24 cellular contexts compared by ENCODE assay signal in the genomic region with DNA sequence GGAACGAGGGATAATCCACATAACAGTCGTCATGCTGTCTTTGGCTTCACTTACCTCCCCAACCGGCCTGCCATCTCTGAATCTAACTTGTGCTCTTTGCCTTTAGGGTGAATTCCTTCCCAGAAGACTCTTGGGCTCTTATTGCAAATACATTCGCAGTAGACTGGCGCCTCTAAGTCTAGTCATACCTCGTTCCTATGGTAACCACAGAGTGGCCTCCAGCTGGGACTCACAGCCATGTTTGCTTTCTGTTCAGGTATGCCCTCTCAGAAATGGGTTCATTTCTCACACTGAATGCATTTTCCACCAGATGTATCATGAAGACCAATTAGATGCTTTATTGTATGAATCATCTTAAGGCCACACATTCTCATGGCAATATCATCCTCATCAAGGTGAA.
DNase-seq lines count a peak whose midpoint lies in the region; ATAC-seq and TF ChIP-seq lines count a peak whose summit lies in the region.
"Had no signal": no experiment of that assay in that cellular context is flagged by ENCODE, and none has a peak within 500 bp of the region (broad histone marks: within the 10 kb centered on the region; RNA-seq: fewer than 3 reads in every experiment).

No MANE protein-coding gene starts in this region.

- no peak overlapping the region for H3K27ac Mint-ChIP-seq in GM23338
- no peak overlapping the region for H3K27ac Mint-ChIP-seq in activated CD8-positive, alpha-beta T cell treated with anti-CD3 and anti-CD28 coated beads for 36 hours
- H3K27ac Mint-ChIP-seq: activated B cell treated with CpG ODN at 0.5 μM for 24 hours; activated CD4-positive, alpha-beta memory T cell treated with anti-CD3 and anti-CD28 coated beads, Interleukin-2, amount 10 ng/mL, durations not matched to agents 7 days and 5 days; memory B cell; type B pancreatic cell had no signal

- in situ Hi-C loops in GM13976 (cut with MboI; ENCODE audit: low sequenced_read_pairs, unreplicated experiment) = no loop called here

- peaks cover 28% of the 10 kb centered on the region for H3K4me1 Mint-ChIP-seq in GM23338
- no peaks in the 10 kb centered on the region for H3K4me1 Mint-ChIP-seq in activated CD8-positive, alpha-beta T cell treated with anti-CD3 and anti-CD28 coated beads for 36 hours (ENCODE audit: low read depth)
- H3K4me1 Mint-ChIP-seq: activated B cell treated with CpG ODN at 0.5 μM for 24 hours; activated CD4-positive, alpha-beta memory T cell treated with anti-CD3 and anti-CD28 coated beads, Interleukin-2, amount 10 ng/mL, durations not matched to agents 7 days and 5 days; memory B cell had no signal

- H3K4me1 ChIP-seq in GM23338 (ENCODE audit: insufficient read depth) (peaks cover 22% of the 10 kb centered on the region), MM.1S (ENCODE audit: low read length) (no peaks in the 10 kb centered on the region)
- H3K4me1 ChIP-seq: Caco-2 had no signal

- CTCF ChIA-PET in activated CD8-positive, alpha-beta T cell treated with anti-CD3 and anti-CD28 coated beads for 36 hours (lab: Charles Lee) = interaction anchor here (1.9 kb wide), 1 partner anchor 8 kb away, joined by 7 read pairs; no protein-coding TSS in a partner anchor

- H3K9me2 ChIP-seq in GM23338 (ENCODE audit: insufficient read depth) (no peaks in the 10 kb centered on the region), MM.1S (replicated peaks; ENCODE audit: insufficient read depth, low read length) (no peaks in the 10 kb centered on the region)
- H3K9me2 ChIP-seq: SK-N-SH had no signal

- no peaks in the 10 kb centered on the region for H3K36me3 Mint-ChIP-seq in GM23338 (ENCODE audit: low read depth)
- H3K36me3 Mint-ChIP-seq in activated CD8-positive, alpha-beta T cell treated with anti-CD3 and anti-CD28 coated beads for 36 hours (ENCODE audit: low read depth) = no peaks in the 10 kb centered on the region
- H3K36me3 Mint-ChIP-seq: memory B cell, type B pancreatic cell had no signal

- no peak overlapping the region for H3K9ac ChIP-seq in MM.1S (ENCODE audit: low read length)
- H3K9ac ChIP-seq: SK-N-SH had no signal

- no peak for TF ChIP-seq CTCF in GM23338 (conservative IDR thresholded peaks at IDR 0.05; ENCODE audit: low read depth in 2 of 2)
- no peak for TF ChIP-seq CTCF in MM.1S (IDR thresholded peaks at IDR 0.05; ENCODE audit: low read length)
- no peak for TF ChIP-seq CTCF in activated CD8-positive, alpha-beta T cell treated with anti-CD3 and anti-CD28 coated beads for 36 hours (IDR thresholded peaks at IDR 0.05)
- TF ChIP-seq CTCF in GM13976 (IDR thresholded peaks at IDR 0.05; ENCODE audit: borderline replicate concordance, control extremely low read depth, extremely low read depth, insufficient read depth, missing control alignments) = no peak

- H3K4me2 ChIP-seq in GM23338 (no peak overlapping the region), MM.1S (ENCODE audit: low read depth, low read length) (no peak overlapping the region)
- H3K4me2 ChIP-seq: SK-N-SH had no signal

- POLR2A ChIA-PET in activated CD8-positive, alpha-beta T cell treated with anti-CD3 and anti-CD28 coated beads for 36 hours (lab: Charles Lee) = no interaction called here

- H3F3A ChIP-seq in GM23338 (replicated peaks; ENCODE audit: low read depth) = no peaks in the 10 kb centered on the region
- H3F3A ChIP-seq in MM.1S (ENCODE audit: insufficient read depth, low read length) = no peaks in the 10 kb centered on the region

- H3K4me3 Mint-ChIP-seq in GM23338 = no peak overlapping the region
- H3K4me3 Mint-ChIP-seq in activated CD8-positive, alpha-beta T cell treated with anti-CD3 and anti-CD28 coated beads for 36 hours = no peak overlapping the region
- H3K4me3 Mint-ChIP-seq: activated B cell treated with CpG ODN at 0.5 μM for 24 hours; activated CD4-positive, alpha-beta memory T cell treated with anti-CD3 and anti-CD28 coated beads, Interleukin-2, amount 10 ng/mL, durations not matched to agents 7 days and 5 days; memory B cell; type B pancreatic cell had no signal

- H3K27me3 ChIP-seq in GM23338 (ENCODE audit: insufficient read depth) (no peaks in the 10 kb centered on the region), MM.1S (replicated peaks; ENCODE audit: insufficient read depth, low read length) (no peaks in the 10 kb centered on the region)

- no peaks in the 10 kb centered on the region for H3K9me3 ChIP-seq in MM.1S (replicated peaks; ENCODE audit: insufficient read depth, low read length)
- H3K9me3 ChIP-seq: Caco-2, SK-N-SH had no signal

- H3K27ac ChIP-seq in GM23338 (ENCODE audit: low read depth) (no peak overlapping the region), MM.1S (ENCODE audit: low read length) (no peak overlapping the region)

- H3K36me3 ChIP-seq in GM23338 (ENCODE audit: insufficient read depth) (no peaks in the 10 kb centered on the region), MM.1S (replicated peaks; ENCODE audit: insufficient read depth, low read length) (no peaks in the 10 kb centered on the region)

- H2AFZ ChIP-seq in GM23338 = no peak overlapping the region
- H2AFZ ChIP-seq in MM.1S (ENCODE audit: low read length) = no peak overlapping the region

- H4K20me1 ChIP-seq in GM23338 (replicated peaks; ENCODE audit: insufficient read depth) (no peaks in the 10 kb centered on the region), MM.1S (ENCODE audit: insufficient read depth, low read length) (no peaks in the 10 kb centered on the region)

- ATAC-seq in GM23338 = no peak
- no peak for ATAC-seq in activated CD8-positive, alpha-beta T cell treated with anti-CD3 and anti-CD28 coated beads for 36 hours

- H3K79me2 ChIP-seq in GM23338 (replicated peaks; ENCODE audit: insufficient read depth) (no peaks in the 10 kb centered on the region), MM.1S (ENCODE audit: low read length) (no peaks in the 10 kb centered on the region)

- H3K4me3 ChIP-seq in GM23338 = no peak overlapping the region
- H3K4me3 ChIP-seq in MM.1S (ENCODE audit: low read length) = no peak overlapping the region

- DNase-seq in DMS79 treated with DMSO at 0.1 percent for 48 hours (lab: John Stamatoyannopoulos, UW) (peak; percentile 2), DMS79 (lab: John Stamatoyannopoulos, UW) (no peak), GM23338 (ENCODE audit: low spot score) (peak; percentile 19), NCI-H748 treated with DMSO at 0.1 percent for 48 hours (lab: John Stamatoyannopoulos, UW) (peak; percentile 77), kidney tubule cell (ENCODE audit: low spot score) (peak; percentile 79), MM.1S (no peak), GM13976 (ENCODE audit: low spot score) (no peak)
- DNase-seq in activated CD8-positive, alpha-beta T cell treated with anti-CD3 and anti-CD28 coated beads for 36 hours = no peak
- DNase-seq: 8988T; activated B cell treated with CpG ODN at 0.5 μM for 24 hours; activated CD4-positive, alpha-beta memory T cell treated with anti-CD3 and anti-CD28 coated beads, Interleukin-2, amount 10 ng/mL, durations not matched to agents 7 days and 5 days; AML-193; amniotic stem cell; Caco-2; foreskin melanocyte; hippocampal formation; KBM-7; MV-4-11; NCI-H2171 treated with DMSO at 0.1 percent for 48 hours; occipital lobe; RPMI8226; SK-N-SH had no signal

- peaks cover 6% of the 10 kb centered on the region for H3K27me3 Mint-ChIP-seq in GM23338 (ENCODE audit: insufficient read depth, low read depth, poor library complexity)
- peaks cover 2% of the 10 kb centered on the region for H3K27me3 Mint-ChIP-seq in activated CD8-positive, alpha-beta T cell treated with anti-CD3 and anti-CD28 coated beads for 36 hours
- H3K27me3 Mint-ChIP-seq: memory B cell had no signal

- H3K9me3 Mint-ChIP-seq in GM23338 = no peaks in the 10 kb centered on the region
- no peaks in the 10 kb centered on the region for H3K9me3 Mint-ChIP-seq in activated CD8-positive, alpha-beta T cell treated with anti-CD3 and anti-CD28 coated beads for 36 hours
- H3K9me3 Mint-ChIP-seq: activated B cell treated with CpG ODN at 0.5 μM for 24 hours; activated CD4-positive, alpha-beta memory T cell treated with anti-CD3 and anti-CD28 coated beads, Interleukin-2, amount 10 ng/mL, durations not matched to agents 7 days and 5 days; memory B cell; type B pancreatic cell had no signal

- intact Hi-C loops in activated CD8-positive, alpha-beta T cell treated with anti-CD3 and anti-CD28 coated beads for 36 hours (cut with micrococcal nuclease) = no loop called here

TF ChIP-seq in GM23338, 12 proteins besides CTCF, POLR2A, EP300 and RAD21 (continues in another document):
- TF ChIP-seq NANOG (IDR thresholded peaks at IDR 0.05; ENCODE audit: borderline replicate concordance) (no peak), POLR2AphosphoS5 (IDR thresholded peaks at IDR 0.05; ENCODE audit: low read depth) (no peak)
- TF ChIP-seq, protein P1, sequence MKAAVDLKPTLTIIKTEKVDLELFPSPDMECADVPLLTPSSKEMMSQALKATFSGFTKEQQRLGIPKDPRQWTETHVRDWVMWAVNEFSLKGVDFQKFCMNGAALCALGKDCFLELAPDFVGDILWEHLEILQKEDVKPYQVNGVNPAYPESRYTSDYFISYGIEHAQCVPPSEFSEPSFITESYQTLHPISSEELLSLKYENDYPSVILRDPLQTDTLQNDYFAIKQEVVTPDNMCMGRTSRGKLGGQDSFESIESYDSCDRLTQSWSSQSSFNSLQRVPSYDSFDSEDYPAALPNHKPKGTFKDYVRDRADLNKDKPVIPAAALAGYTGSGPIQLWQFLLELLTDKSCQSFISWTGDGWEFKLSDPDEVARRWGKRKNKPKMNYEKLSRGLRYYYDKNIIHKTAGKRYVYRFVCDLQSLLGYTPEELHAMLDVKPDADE (IDR thresholded peaks at IDR 0.05) = no peak

Comparison
In these comparisons a context has a peak if more than half of its experiments do, and no peak if none do; other contexts are left out.
1. DNase-seq: peak in DMS79 treated with DMSO at 0.1 percent for 48 hours (single experiment), GM23338 (single experiment), NCI-H748 treated with DMSO at 0.1 percent for 48 hours (single experiment) and kidney tubule cell (single experiment); none in DMS79 (single experiment), MM.1S (single experiment), activated CD8-positive, alpha-beta T cell treated with anti-CD3 and anti-CD28 coated beads for 36 hours (single experiment) and GM13976 (single experiment).